In the genomic region with DNA sequence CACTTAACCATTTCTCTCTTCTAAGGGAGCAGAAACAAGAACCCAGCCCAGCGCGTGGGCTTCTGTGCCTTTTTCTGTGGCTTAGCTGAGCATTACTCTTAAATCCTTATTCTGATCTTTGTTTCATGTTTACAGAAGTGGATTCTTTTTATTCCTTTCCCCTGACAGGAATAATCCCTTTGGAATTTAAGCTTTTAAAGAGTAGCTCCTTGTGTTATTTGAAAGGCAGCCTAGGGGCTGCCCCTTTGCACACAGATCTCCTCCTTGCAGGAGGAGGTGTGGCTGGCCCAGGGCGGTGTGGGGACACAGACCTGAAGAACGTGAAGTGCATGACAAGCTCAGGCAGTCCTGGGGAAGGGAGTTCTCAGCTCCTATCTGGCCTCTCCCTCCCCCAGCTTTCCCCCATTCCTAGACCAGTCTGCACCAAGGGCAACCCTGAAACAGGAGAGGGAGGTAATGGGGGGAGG, we compare ENCODE assay signal across 1 cellular context.
TF ChIP-seq lines count a peak whose summit lies in the region.

No MANE protein-coding gene starts in this region.

TF ChIP-seq in H1, 55 proteins besides CTCF, POLR2A, EP300 and RAD21 (continued from another document):
- TF ChIP-seq RNF2 (IDR thresholded peaks at IDR 0.05; ENCODE audit: borderline replicate concordance, low read depth, low read length, missing control alignments, poor library complexity, severe bottlenecking) (no peak), SAP30 (IDR thresholded peaks at IDR 0.05; ENCODE audit: insufficient read depth, insufficient replicate concordance, low read length) (no peak), TAF1 (IDR thresholded peaks at IDR 0.05; ENCODE audit: low read depth, low read length) (no peak), EZH2 (IDR thresholded peaks at IDR 0.05; ENCODE audit: low read depth, low read length, severe bottlenecking) (no peak)
